ENCODE assay signal across 1 cellular context in genomic region chr7:13276977-13277376, GRCh38.
TF ChIP-seq lines count a peak whose summit lies in the region.

No MANE protein-coding gene starts in this region.

TF ChIP-seq in GM23338, 12 proteins besides CTCF, POLR2A, EP300 and RAD21 (continued from another document):
- TF ChIP-seq ZNF462 (CRISPR knock-in tag; IDR thresholded peaks at IDR 0.05) = no peak
- TF ChIP-seq EZH2phosphoT487 (IDR thresholded peaks at IDR 0.05; ENCODE audit: unreplicated experiment) = no peak
- TF ChIP-seq EZH2 (IDR thresholded peaks at IDR 0.05; ENCODE audit: low read depth, unreplicated experiment) = no peak
- no peak for TF ChIP-seq ZNF331 (CRISPR knock-in tag; IDR thresholded peaks at IDR 0.05; ENCODE audit: low read depth)
- TF ChIP-seq, protein P1, sequence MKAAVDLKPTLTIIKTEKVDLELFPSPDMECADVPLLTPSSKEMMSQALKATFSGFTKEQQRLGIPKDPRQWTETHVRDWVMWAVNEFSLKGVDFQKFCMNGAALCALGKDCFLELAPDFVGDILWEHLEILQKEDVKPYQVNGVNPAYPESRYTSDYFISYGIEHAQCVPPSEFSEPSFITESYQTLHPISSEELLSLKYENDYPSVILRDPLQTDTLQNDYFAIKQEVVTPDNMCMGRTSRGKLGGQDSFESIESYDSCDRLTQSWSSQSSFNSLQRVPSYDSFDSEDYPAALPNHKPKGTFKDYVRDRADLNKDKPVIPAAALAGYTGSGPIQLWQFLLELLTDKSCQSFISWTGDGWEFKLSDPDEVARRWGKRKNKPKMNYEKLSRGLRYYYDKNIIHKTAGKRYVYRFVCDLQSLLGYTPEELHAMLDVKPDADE (IDR thresholded peaks at IDR 0.05) = no peak
- TF ChIP-seq CREB1 (CRISPR knock-in tag; IDR thresholded peaks at IDR 0.05; ENCODE audit: low read depth) = no peak
- no peak for TF ChIP-seq ZNF114 (CRISPR knock-in tag; IDR thresholded peaks at IDR 0.05)
- TF ChIP-seq STAT1 (IDR thresholded peaks at IDR 0.05; ENCODE audit: unreplicated experiment) = no peak
- no peak for TF ChIP-seq NANOG (IDR thresholded peaks at IDR 0.05; ENCODE audit: borderline replicate concordance)
- no peak for TF ChIP-seq JUNB (IDR thresholded peaks at IDR 0.05; ENCODE audit: unreplicated experiment)
